In genomic region chr12:56518570-56518969, GRCh38 we compare ENCODE assay signal across 20 cellular contexts. TPM values are rescaled to one million over a fixed set of nuclear protein-coding genes. Genes with fewer than 3 reads are reported as not detected.
DNase-seq lines count a peak whose midpoint lies in the region; ATAC-seq and TF ChIP-seq lines count a peak whose summit lies in the region.
"Had no signal": no experiment of that assay in that cellular context is flagged by ENCODE, and none has a peak within 500 bp of the region (broad histone marks: within the 10 kb centered on the region; RNA-seq: fewer than 3 reads in every experiment).

No MANE protein-coding gene starts in this region.

- H3K27ac Mint-ChIP-seq in activated CD8-positive, alpha-beta T cell treated with anti-CD3 and anti-CD28 coated beads for 36 hours = no peak overlapping the region
- H3K27ac Mint-ChIP-seq: activated CD4-positive, alpha-beta T cell treated with anti-CD3 and anti-CD28 coated beads, Interleukin-2, amount 10 ng/mL, durations not matched to agents 24 days and 14 days; B cell; memory B cell; progenitor cell of endocrine pancreas; T-helper 1 cell treated with Interleukin-12 subunit alpha and Interleukin-12 subunit beta and Interleukin-4 antibody, amounts not matched to agents 30 μg/mL and 1 μg/mL, for 36 hours had no signal

- no peaks in the 10 kb centered on the region for H3K9me3 Mint-ChIP-seq in activated CD8-positive, alpha-beta T cell treated with anti-CD3 and anti-CD28 coated beads for 36 hours
- H3K9me3 Mint-ChIP-seq: activated CD4-positive, alpha-beta T cell treated with anti-CD3 and anti-CD28 coated beads, Interleukin-2, amount 10 ng/mL, durations not matched to agents 24 days and 14 days; memory B cell; T-helper 1 cell treated with Interleukin-12 subunit alpha and Interleukin-12 subunit beta and Interleukin-4 antibody, amounts not matched to agents 30 μg/mL and 1 μg/mL, for 36 hours had no signal

- H3K4me1 ChIP-seq in ACC112 (ENCODE audit: control insufficient read depth, insufficient read depth, low read length, unreplicated experiment) (peaks cover 31% of the 10 kb centered on the region), psoas muscle (peaks cover 4% of the 10 kb centered on the region)

- H2AFZ ChIP-seq in ACC112 (ENCODE audit: low read length, unreplicated experiment) = peak overlapping the region; percentile 16
- H2AFZ ChIP-seq: hepatocyte had no signal

- POLR2A ChIA-PET in activated CD8-positive, alpha-beta T cell treated with anti-CD3 and anti-CD28 coated beads for 36 hours (lab: Charles Lee) = no interaction called here

- CTCF ChIA-PET in activated CD8-positive, alpha-beta T cell treated with anti-CD3 and anti-CD28 coated beads for 36 hours (lab: Charles Lee) = interaction anchor here (0.6 kb wide), 1 partner anchor 118 kb away, joined by 3 read pairs; no protein-coding TSS in a partner anchor

- TF ChIP-seq CTCF in kidney epithelial cell (IDR thresholded peaks at IDR 0.05; ENCODE audit: insufficient read depth, low read length, poor library complexity, severe bottlenecking) (no peak), psoas muscle (IDR thresholded peaks at IDR 0.05) (no peak)
- no peak for TF ChIP-seq CTCF in activated CD8-positive, alpha-beta T cell treated with anti-CD3 and anti-CD28 coated beads for 36 hours (IDR thresholded peaks at IDR 0.05)

- H3K27me3 Mint-ChIP-seq in activated CD8-positive, alpha-beta T cell treated with anti-CD3 and anti-CD28 coated beads for 36 hours = peaks cover under 1% of the 10 kb centered on the region
- H3K27me3 Mint-ChIP-seq: memory B cell, progenitor cell of endocrine pancreas had no signal

- peaks cover 17% of the 10 kb centered on the region for H3K79me2 ChIP-seq in ACC112 (ENCODE audit: control insufficient read depth, insufficient read depth, low read length, unreplicated experiment)

- H3K36me3 Mint-ChIP-seq in activated CD8-positive, alpha-beta T cell treated with anti-CD3 and anti-CD28 coated beads for 36 hours (ENCODE audit: low read depth) = no peaks in the 10 kb centered on the region
- H3K36me3 Mint-ChIP-seq: memory B cell had no signal

- WGBS in psoas muscle, 3 donors = 57 to 84% (median 75%) methylated on average over 2 of the region's 2 CpGs

- intact Hi-C loops in activated CD8-positive, alpha-beta T cell treated with anti-CD3 and anti-CD28 coated beads for 36 hours (cut with micrococcal nuclease) = no loop called here
- intact Hi-C loops in psoas muscle (cut with DNase I) = loop anchor here (10.0 kb wide), 2 partner anchors 476 to 486 kb away; partner anchors contain the start of gene ZBTB39 (in 1 of the 2)

- H3K27ac ChIP-seq in ACC112 (ENCODE audit: low read depth, low read length) (peak overlapping the region; percentile 60), psoas muscle (no peak overlapping the region)
- H3K27ac ChIP-seq: hepatocyte, HL-60 had no signal

- H3K4me3 ChIP-seq in ACC112 (ENCODE audit: low read depth, low read length) (0 out of 2 replicates have a peak overlapping the region, but pooled peaks have one; percentile 4), kidney epithelial cell (ENCODE audit: low read depth, low read length) (no peak overlapping the region), psoas muscle (no peak overlapping the region)
- H3K4me3 ChIP-seq: ascending aorta, hepatocyte, uterus had no signal

- DNase-seq in HT-29 (ENCODE audit: low spot score) (peak; percentile 69), astrocyte of the hippocampus (ENCODE audit: low read depth, low spot score) (peak; percentile 50), kidney epithelial cell (ENCODE audit: low read depth) (peak; percentile 39), mesenteric fat pad (ENCODE audit: low spot score) (no peak), NCI-H82 (lab: John Stamatoyannopoulos, UW) (no peak), psoas muscle (no peak)
- no peak for DNase-seq in activated CD8-positive, alpha-beta T cell treated with anti-CD3 and anti-CD28 coated beads for 36 hours
- DNase-seq: activated CD4-positive, alpha-beta T cell treated with anti-CD3 and anti-CD28 coated beads, Interleukin-2, amount 10 ng/mL, durations not matched to agents 24 days and 14 days; effector CD8-positive, alpha-beta T cell; stimulated activated CD4-positive, alpha-beta T cell treated with anti-CD3 and anti-CD28 coated beads, Interleukin-2, amount 100 ng/mL, for 24 hours; uterus had no signal

- H3K36me3 ChIP-seq in ACC112 (ENCODE audit: insufficient read depth, low read length) (no peaks in the 10 kb centered on the region), kidney epithelial cell (ENCODE audit: control insufficient read depth, insufficient read depth, low read length) (no peaks in the 10 kb centered on the region), psoas muscle (ENCODE audit: insufficient read depth in 1 of 2, low read depth in 1 of 2) (no peaks in the 10 kb centered on the region)
- H3K36me3 ChIP-seq: ascending aorta, uterus had no signal

- no peaks in the 10 kb centered on the region for H3K27me3 ChIP-seq in ACC112 (ENCODE audit: insufficient read depth, low read length)
- H3K27me3 ChIP-seq in kidney epithelial cell (ENCODE audit: control insufficient read depth, insufficient read depth, low read length) = no peaks in the 10 kb centered on the region
- H3K27me3 ChIP-seq in psoas muscle (ENCODE audit: insufficient read depth in 3 of 3, low read length in 2 of 3) = no peaks in the 10 kb centered on the region
- H3K27me3 ChIP-seq: ascending aorta, hepatocyte, uterus had no signal

- H3K4me1 Mint-ChIP-seq in activated CD8-positive, alpha-beta T cell treated with anti-CD3 and anti-CD28 coated beads for 36 hours (ENCODE audit: low read depth) = peaks cover 33% of the 10 kb centered on the region

- no peak overlapping the region for H3K4me3 Mint-ChIP-seq in activated CD8-positive, alpha-beta T cell treated with anti-CD3 and anti-CD28 coated beads for 36 hours
- H3K4me3 Mint-ChIP-seq: activated CD4-positive, alpha-beta T cell treated with anti-CD3 and anti-CD28 coated beads, Interleukin-2, amount 10 ng/mL, durations not matched to agents 24 days and 14 days; B cell; memory B cell; T-helper 1 cell treated with Interleukin-12 subunit alpha and Interleukin-12 subunit beta and Interleukin-4 antibody, amounts not matched to agents 30 μg/mL and 1 μg/mL, for 36 hours had no signal

- no peak for ATAC-seq in activated CD8-positive, alpha-beta T cell treated with anti-CD3 and anti-CD28 coated beads for 36 hours
- no peak for ATAC-seq in psoas muscle

- H3K9me3 ChIP-seq in psoas muscle = no peaks in the 10 kb centered on the region
- H3K9me3 ChIP-seq: ascending aorta, uterus had no signal

RNA-seq across cellular contexts. Expression of gene RBMS2, which starts 3.0 kb away (rescaled TPM):
- 7.1 and 7.7 TPM in 2 replicates for total RNA-seq in HT-29 (2014; rRNA removed; shearing (Covaris generic))
- total RNA-seq in kidney epithelial cell (37.2 and 42.4 TPM in 2 replicates), mesenteric fat pad (63.1 TPM), psoas muscle (10 to 100 TPM; 11.8 to 20.5 (median 14.8) TPM)
- total RNA-seq in activated CD8-positive, alpha-beta T cell treated with anti-CD3 and anti-CD28 coated beads for 36 hours = 1 to 10 TPM; 2.8 to 3.1 TPM
- 1 to 10 TPM; 3.0 to 5.0 (median 3.8) TPM for polyA plus RNA-seq in psoas muscle

RNA-seq across cellular contexts. Expression of gene GLS2, which starts 30.6 kb away (rescaled TPM):
- total RNA-seq in HT-29 (2014; rRNA removed; shearing (Covaris generic)) = 5.7 and 6.9 TPM in 2 replicates
- total RNA-seq in kidney epithelial cell (2.3 and 3.3 TPM in 2 replicates), mesenteric fat pad (not detected), psoas muscle (under 1 TPM in 1 of 4 donors, not detected in 3; 0.19 TPM)
- total RNA-seq in activated CD8-positive, alpha-beta T cell treated with anti-CD3 and anti-CD28 coated beads for 36 hours = 1 to 10 TPM; 5.2 to 7.3 TPM
- under 1 TPM; 0.08 to 0.18 (median 0.11) TPM for polyA plus RNA-seq in psoas muscle
- total RNA-seq: ascending aorta, OCI-LY7 had no signal

RNA-seq across cellular contexts. Expression of gene SPRYD4, which starts 50.2 kb away (rescaled TPM):
- total RNA-seq in HT-29 (2014; rRNA removed; shearing (Covaris generic)) = 4.4 and 4.5 TPM in 2 replicates
- 1.0 and 1.1 TPM in 2 replicates for total RNA-seq in kidney epithelial cell
- total RNA-seq in activated CD8-positive, alpha-beta T cell treated with anti-CD3 and anti-CD28 coated beads for 36 hours = 1 to 10 TPM; 3.2 to 3.3 TPM
- 3.0 TPM for total RNA-seq in mesenteric fat pad
- total RNA-seq in psoas muscle = 1 to 10 TPM; 2.8 to 4.4 (median 3.7) TPM
- polyA plus RNA-seq in psoas muscle = 1 to 10 TPM; 1.7 to 4.6 (median 2.7) TPM

Comparison
In these comparisons a context has a peak if more than half of its experiments do, and no peak if none do; other contexts are left out.
1. DNase-seq: peak in HT-29 (single experiment), astrocyte of the hippocampus (single experiment) and kidney epithelial cell (single experiment); none in activated CD8-positive, alpha-beta T cell treated with anti-CD3 and anti-CD28 coated beads for 36 hours (single experiment), mesenteric fat pad (single experiment), NCI-H82 (single experiment) and psoas muscle (0 of 2).